ENCODE assay signal across 21 cellular contexts in genomic region chr2:45951025-45951737, GRCh38.
DNase-seq lines count a peak whose midpoint lies in the region; ATAC-seq and FAIRE-seq lines count a peak whose summit lies in the region.
"Had no signal": no experiment of that assay in that cellular context is flagged by ENCODE, and none has a peak within 500 bp of the region (broad histone marks: within the 10 kb centered on the region; RNA-seq: fewer than 3 reads in every experiment).

No MANE protein-coding gene starts in this region.

- ATAC-seq in activated naive CD8-positive, alpha-beta T cell treated with anti-CD3 and anti-CD28 coated beads, Interleukin-2, amount 10 ng/mL, durations not matched to agents 7 days and 5 days (ENCODE audit: low read depth): peak; percentile 54
- peak; percentile 20 for ATAC-seq in activated naive CD8-positive, alpha-beta T cell treated with anti-CD3 and anti-CD28 coated beads, Interleukin-2, amount 50 U/mL, for 24 hours
- ATAC-seq in left lobe of liver: no peak
- no peak for ATAC-seq in activated T-cell treated with anti-CD3 and anti-CD28 coated beads, Interleukin-2, amount 50 U/mL, for 72 hours (replicated peaks in 1 of 2)
- ATAC-seq: CD8-positive, alpha-beta T cell; K562 had no signal

- no peaks in the 10 kb centered on the region for H3K9me3 Mint-ChIP-seq in activated naive CD8-positive, alpha-beta T cell treated with anti-CD3 and anti-CD28 coated beads, Interleukin-2, amount 10 ng/mL, durations not matched to agents 7 days and 5 days
- no peaks in the 10 kb centered on the region for H3K9me3 Mint-ChIP-seq in activated naive CD8-positive, alpha-beta T cell treated with anti-CD3 and anti-CD28 coated beads for 36 hours
- no peaks in the 10 kb centered on the region for H3K9me3 Mint-ChIP-seq in activated naive CD8-positive, alpha-beta T cell treated with anti-CD3 and anti-CD28 coated beads, Interleukin-2, amount 50 U/mL, for 24 hours
- no peaks in the 10 kb centered on the region for H3K9me3 Mint-ChIP-seq in activated T-cell treated with anti-CD3 and anti-CD28 coated beads, Interleukin-2, amount 50 U/mL, for 72 hours
- H3K9me3 Mint-ChIP-seq: CD8-positive, alpha-beta T cell had no signal

- H3K4me3 Mint-ChIP-seq in activated naive CD8-positive, alpha-beta T cell treated with anti-CD3 and anti-CD28 coated beads, Interleukin-2, amount 10 ng/mL, durations not matched to agents 7 days and 5 days: no peak overlapping the region
- H3K4me3 Mint-ChIP-seq in activated naive CD8-positive, alpha-beta T cell treated with anti-CD3 and anti-CD28 coated beads for 36 hours: no peak overlapping the region
- no peak overlapping the region for H3K4me3 Mint-ChIP-seq in activated naive CD8-positive, alpha-beta T cell treated with anti-CD3 and anti-CD28 coated beads, Interleukin-2, amount 50 U/mL, for 24 hours
- no peak overlapping the region for H3K4me3 Mint-ChIP-seq in activated T-cell treated with anti-CD3 and anti-CD28 coated beads, Interleukin-2, amount 50 U/mL, for 72 hours
- H3K4me3 Mint-ChIP-seq: CD8-positive, alpha-beta T cell had no signal

- H3K4me1 Mint-ChIP-seq in activated naive CD8-positive, alpha-beta T cell treated with anti-CD3 and anti-CD28 coated beads, Interleukin-2, amount 10 ng/mL, durations not matched to agents 7 days and 5 days: peaks cover 3% of the 10 kb centered on the region
- H3K4me1 Mint-ChIP-seq in activated naive CD8-positive, alpha-beta T cell treated with anti-CD3 and anti-CD28 coated beads for 36 hours: peaks cover 5% of the 10 kb centered on the region
- H3K4me1 Mint-ChIP-seq in activated naive CD8-positive, alpha-beta T cell treated with anti-CD3 and anti-CD28 coated beads, Interleukin-2, amount 50 U/mL, for 24 hours: no peaks in the 10 kb centered on the region
- no peaks in the 10 kb centered on the region for H3K4me1 Mint-ChIP-seq in activated T-cell treated with anti-CD3 and anti-CD28 coated beads, Interleukin-2, amount 50 U/mL, for 72 hours (ENCODE audit: low read depth)

- no peak for DNase-seq in activated naive CD8-positive, alpha-beta T cell treated with anti-CD3 and anti-CD28 coated beads, Interleukin-2, amount 10 ng/mL, durations not matched to agents 7 days and 5 days
- DNase-seq in activated naive CD8-positive, alpha-beta T cell treated with anti-CD3 and anti-CD28 coated beads for 36 hours: no peak
- no peak for DNase-seq in activated naive CD8-positive, alpha-beta T cell treated with anti-CD3 and anti-CD28 coated beads, Interleukin-2, amount 50 U/mL, for 24 hours
- DNase-seq in left lobe of liver (ENCODE audit: low spot score): peak; percentile 24
- DNase-seq in urothelium cell line (ENCODE audit: low spot score): no peak
- no peak for DNase-seq in NCI-H187 treated with DMSO at 0.1 percent for 48 hours (lab: John Stamatoyannopoulos, UW)
- no peak for DNase-seq in activated gamma-delta T cell treated with Interleukin-2 at 50 U/mL for 16 hours
- DNase-seq in activated T-cell treated with anti-CD3 and anti-CD28 coated beads, Interleukin-2, amount 50 U/mL, for 72 hours: no peak
- DNase-seq: CD8-positive, alpha-beta T cell; DMS79 treated with DMSO at 0.1 percent for 48 hours; GM23248; NCI-H1417 treated with DMSO at 0.1 percent for 48 hours; NCI-H2081; NCI-H510A; NCI-H82; SHP77 had no signal

- POLR2A ChIA-PET in activated naive CD8-positive, alpha-beta T cell treated with anti-CD3 and anti-CD28 coated beads, Interleukin-2, amount 10 ng/mL, durations not matched to agents 7 days and 5 days (lab: Charles Lee): no interaction called here

- peak; percentile 35 for FAIRE-seq in urothelium cell line (lab: Jason Lieb, UNC)
- FAIRE-seq: A204.1, G401.6, GM18507, K562, RCC 7860 had no signal

- no peak overlapping the region for H3K27ac Mint-ChIP-seq in activated naive CD8-positive, alpha-beta T cell treated with anti-CD3 and anti-CD28 coated beads, Interleukin-2, amount 10 ng/mL, durations not matched to agents 7 days and 5 days
- H3K27ac Mint-ChIP-seq in activated naive CD8-positive, alpha-beta T cell treated with anti-CD3 and anti-CD28 coated beads for 36 hours: no peak overlapping the region
- no peak overlapping the region for H3K27ac Mint-ChIP-seq in activated naive CD8-positive, alpha-beta T cell treated with anti-CD3 and anti-CD28 coated beads, Interleukin-2, amount 50 U/mL, for 24 hours
- H3K27ac Mint-ChIP-seq in activated T-cell treated with anti-CD3 and anti-CD28 coated beads, Interleukin-2, amount 50 U/mL, for 72 hours: no peak overlapping the region
- H3K27ac Mint-ChIP-seq: CD8-positive, alpha-beta T cell had no signal

- H3K27me3 Mint-ChIP-seq in activated naive CD8-positive, alpha-beta T cell treated with anti-CD3 and anti-CD28 coated beads, Interleukin-2, amount 10 ng/mL, durations not matched to agents 7 days and 5 days: peaks cover 8% of the 10 kb centered on the region
- no peaks in the 10 kb centered on the region for H3K27me3 Mint-ChIP-seq in activated naive CD8-positive, alpha-beta T cell treated with anti-CD3 and anti-CD28 coated beads for 36 hours
- H3K27me3 Mint-ChIP-seq in activated naive CD8-positive, alpha-beta T cell treated with anti-CD3 and anti-CD28 coated beads, Interleukin-2, amount 50 U/mL, for 24 hours: no peaks in the 10 kb centered on the region
- H3K27me3 Mint-ChIP-seq in activated T-cell treated with anti-CD3 and anti-CD28 coated beads, Interleukin-2, amount 50 U/mL, for 72 hours (ENCODE audit: low read depth): no peaks in the 10 kb centered on the region

- H3K36me3 Mint-ChIP-seq in activated naive CD8-positive, alpha-beta T cell treated with anti-CD3 and anti-CD28 coated beads, Interleukin-2, amount 10 ng/mL, durations not matched to agents 7 days and 5 days: no peaks in the 10 kb centered on the region
- H3K36me3 Mint-ChIP-seq in activated naive CD8-positive, alpha-beta T cell treated with anti-CD3 and anti-CD28 coated beads for 36 hours: no peaks in the 10 kb centered on the region
- H3K36me3 Mint-ChIP-seq in activated naive CD8-positive, alpha-beta T cell treated with anti-CD3 and anti-CD28 coated beads, Interleukin-2, amount 50 U/mL, for 24 hours (ENCODE audit: low read depth): no peaks in the 10 kb centered on the region
- no peaks in the 10 kb centered on the region for H3K36me3 Mint-ChIP-seq in activated T-cell treated with anti-CD3 and anti-CD28 coated beads, Interleukin-2, amount 50 U/mL, for 72 hours (ENCODE audit: insufficient read depth in 2 of 2)
- H3K36me3 Mint-ChIP-seq: CD8-positive, alpha-beta T cell had no signal

Comparison
In these comparisons a context has a peak if more than half of its experiments do, and no peak if none do; other contexts are left out.
1. ATAC-seq: peak in activated naive CD8-positive, alpha-beta T cell treated with anti-CD3 and anti-CD28 coated beads, Interleukin-2, amount 10 ng/mL, durations not matched to agents 7 days and 5 days (single experiment) and activated naive CD8-positive, alpha-beta T cell treated with anti-CD3 and anti-CD28 coated beads, Interleukin-2, amount 50 U/mL, for 24 hours (single experiment); none in left lobe of liver (single experiment) and activated T-cell treated with anti-CD3 and anti-CD28 coated beads, Interleukin-2, amount 50 U/mL, for 72 hours (0 of 2).